In genomic region chr10:122280156-122280555, GRCh38 we compare ENCODE assay signal across 25 cellular contexts. TPM values are rescaled to one million over a fixed set of nuclear protein-coding genes. Genes with fewer than 3 reads are reported as not detected.
"Had no signal": no experiment of that assay in that cellular context is flagged by ENCODE, and none has a peak within 500 bp of the region (broad histone marks: within the 10 kb centered on the region; RNA-seq: fewer than 3 reads in every experiment).

No MANE protein-coding gene starts in this region.

- H3K9me3 ChIP-seq: breast epithelium, esophagus muscularis mucosa, thoracic aorta had no signal

- H3K9me3 Mint-ChIP-seq: activated naive CD4-positive, alpha-beta T cell treated with anti-CD3 and anti-CD28 coated beads, Interleukin-2, amount 50 U/mL, for 24 hours; activated naive CD8-positive, alpha-beta T cell treated with anti-CD3 and anti-CD28 coated beads, Interleukin-2, amount 50 U/mL, for 24 hours; activated T-helper 2 cell treated with anti-CD3 and anti-CD28 coated beads, Interferon-gamma antibody, Interleukin-2, Interleukin-4, amounts not matched to agents 10 μg/mL and 5 μg/mL and 100 μg/mL, durations not matched to agents 14 hours and 24 hours and 36 hours; dendritic cell treated with granulocyte-macrophage colony-stimulating factor and Interleukin-4, amounts not matched to agents 40 ng/mL and 50 ng/mL, for 4 days; naive thymus-derived CD8-positive, alpha-beta T cell; neural crest cell; T-helper 2 cell treated with Interferon-gamma antibody and Interleukin-4, amounts not matched to agents 5 μg/mL and 100 μg/mL, for 36 hours; type B pancreatic cell had no signal

- DNase-seq: activated CD4-positive, CD25-positive, alpha-beta regulatory T cell; activated CD8-positive, alpha-beta memory T cell treated with anti-CD3 and anti-CD28 coated beads, Interleukin-2, amount 10 ng/mL, durations not matched to agents 7 days and 5 days; central memory CD4-positive, alpha-beta T cell; naive thymus-derived CD8-positive, alpha-beta T cell; right cardiac atrium; stimulated activated CD4-positive, alpha-beta T cell treated with anti-CD3 and anti-CD28 coated beads, Interleukin-12 subunit alpha, Interleukin-12 subunit beta, amount 100 ng/mL, for 4 hours; stimulated activated CD4-positive, alpha-beta T cell treated with anti-CD3 and anti-CD28 coated beads, Interleukin-4, amount 100 ng/mL, for 1 hour; T-helper 1 cell had no signal

- H3K27ac Mint-ChIP-seq: activated CD4-positive, alpha-beta T cell treated with anti-CD3 and anti-CD28 coated beads for 36 hours; activated CD8-positive, alpha-beta memory T cell treated with anti-CD3 and anti-CD28 coated beads, Interleukin-2, amount 10 ng/mL, durations not matched to agents 7 days and 5 days; activated CD8-positive, alpha-beta T cell treated with anti-CD3 and anti-CD28 coated beads, Interleukin-2, amount 10 ng/mL, durations not matched to agents 7 days and 5 days; activated naive CD4-positive, alpha-beta T cell treated with anti-CD3 and anti-CD28 coated beads, Interleukin-2, amount 50 U/mL, for 24 hours; activated naive CD8-positive, alpha-beta T cell treated with anti-CD3 and anti-CD28 coated beads, Interleukin-2, amount 50 U/mL, for 24 hours; activated T-helper 2 cell treated with anti-CD3 and anti-CD28 coated beads, Interferon-gamma antibody, Interleukin-2, Interleukin-4, amounts not matched to agents 10 μg/mL and 5 μg/mL and 100 μg/mL, durations not matched to agents 14 hours and 24 hours and 36 hours; dendritic cell treated with granulocyte-macrophage colony-stimulating factor and Interleukin-4, amounts not matched to agents 40 ng/mL and 50 ng/mL, for 4 days; naive thymus-derived CD8-positive, alpha-beta T cell; T-helper 2 cell treated with Interferon-gamma antibody and Interleukin-4, amounts not matched to agents 5 μg/mL and 100 μg/mL, for 36 hours; type B pancreatic cell had no signal

- H3K4me3 Mint-ChIP-seq: activated CD4-positive, alpha-beta T cell treated with anti-CD3 and anti-CD28 coated beads for 36 hours; activated CD8-positive, alpha-beta memory T cell treated with anti-CD3 and anti-CD28 coated beads, Interleukin-2, amount 10 ng/mL, durations not matched to agents 7 days and 5 days; activated CD8-positive, alpha-beta T cell treated with anti-CD3 and anti-CD28 coated beads, Interleukin-2, amount 10 ng/mL, durations not matched to agents 7 days and 5 days; activated naive CD4-positive, alpha-beta T cell treated with anti-CD3 and anti-CD28 coated beads, Interleukin-2, amount 50 U/mL, for 24 hours; activated naive CD8-positive, alpha-beta T cell treated with anti-CD3 and anti-CD28 coated beads, Interleukin-2, amount 50 U/mL, for 24 hours; dendritic cell treated with granulocyte-macrophage colony-stimulating factor and Interleukin-4, amounts not matched to agents 40 ng/mL and 50 ng/mL, for 4 days; naive thymus-derived CD8-positive, alpha-beta T cell; neural crest cell; T-helper 2 cell treated with Interferon-gamma antibody and Interleukin-4, amounts not matched to agents 5 μg/mL and 100 μg/mL, for 36 hours; type B pancreatic cell had no signal

- H3K27ac ChIP-seq: breast epithelium, esophagus muscularis mucosa, skin epidermis had no signal

- H3K4me3 ChIP-seq: breast epithelium, esophagus muscularis mucosa, skin epidermis, thoracic aorta had no signal

- H3K36me3 Mint-ChIP-seq: activated CD8-positive, alpha-beta memory T cell treated with anti-CD3 and anti-CD28 coated beads, Interleukin-2, amount 10 ng/mL, durations not matched to agents 7 days and 5 days; activated naive CD4-positive, alpha-beta T cell treated with anti-CD3 and anti-CD28 coated beads, Interleukin-2, amount 50 U/mL, for 24 hours; naive thymus-derived CD8-positive, alpha-beta T cell; type B pancreatic cell had no signal

- H3K36me3 ChIP-seq: breast epithelium, esophagus muscularis mucosa, thoracic aorta had no signal

- H3K4me1 ChIP-seq: breast epithelium had no signal

- ATAC-seq: activated CD4-positive, alpha-beta T cell treated with anti-CD3 and anti-CD28 coated beads for 36 hours; activated CD8-positive, alpha-beta memory T cell treated with anti-CD3 and anti-CD28 coated beads, Interleukin-2, amount 10 ng/mL, durations not matched to agents 7 days and 5 days; activated CD8-positive, alpha-beta T cell treated with anti-CD3 and anti-CD28 coated beads, Interleukin-2, amount 10 ng/mL, durations not matched to agents 7 days and 5 days; activated naive CD8-positive, alpha-beta T cell treated with anti-CD3 and anti-CD28 coated beads, Interleukin-2, amount 50 U/mL, for 24 hours; naive thymus-derived CD8-positive, alpha-beta T cell; stimulated activated naive CD8-positive, alpha-beta T cell treated with anti-CD3 and anti-CD28 coated beads, Interleukin-15, Interleukin-2, amounts not matched to agents 100 U/mL and 50 U/mL, for 24 hours had no signal

- H3K27me3 ChIP-seq: breast epithelium, esophagus muscularis mucosa had no signal

- H3K4me1 Mint-ChIP-seq: activated CD4-positive, alpha-beta T cell treated with anti-CD3 and anti-CD28 coated beads for 36 hours; activated CD8-positive, alpha-beta memory T cell treated with anti-CD3 and anti-CD28 coated beads, Interleukin-2, amount 10 ng/mL, durations not matched to agents 7 days and 5 days; activated naive CD4-positive, alpha-beta T cell treated with anti-CD3 and anti-CD28 coated beads, Interleukin-2, amount 50 U/mL, for 24 hours; activated naive CD8-positive, alpha-beta T cell treated with anti-CD3 and anti-CD28 coated beads, Interleukin-2, amount 50 U/mL, for 24 hours had no signal

RNA-seq across cellular contexts. Expression of gene BTBD16, which starts 9.1 kb away (rescaled TPM):
- total RNA-seq: activated CD4-positive, alpha-beta T cell treated with anti-CD3 and anti-CD28 coated beads for 36 hours; activated CD8-positive, alpha-beta memory T cell treated with anti-CD3 and anti-CD28 coated beads, Interleukin-2, amount 10 ng/mL, durations not matched to agents 7 days and 5 days; activated CD8-positive, alpha-beta T cell treated with anti-CD3 and anti-CD28 coated beads, Interleukin-2, amount 10 ng/mL, durations not matched to agents 7 days and 5 days; activated T-helper 2 cell treated with anti-CD3 and anti-CD28 coated beads, Interferon-gamma antibody, Interleukin-2, Interleukin-4, amounts not matched to agents 10 μg/mL and 5 μg/mL and 100 μg/mL, durations not matched to agents 14 hours and 24 hours and 36 hours; frontal cortex; naive thymus-derived CD8-positive, alpha-beta T cell; neural crest cell; occipital lobe; subcutaneous adipose tissue; thoracic aorta had no signal
- polyA plus RNA-seq: naive thymus-derived CD8-positive, alpha-beta T cell; right cardiac atrium had no signal
